ENCODE assay signal across 16 cellular contexts in genomic region chr2:210167227-210167626, GRCh38. TPM values are rescaled to one million over a fixed set of nuclear protein-coding genes. Genes with fewer than 3 reads are reported as not detected.
DNase-seq lines count a peak whose midpoint lies in the region; ATAC-seq and TF ChIP-seq lines count a peak whose summit lies in the region.
"Had no signal": no experiment of that assay in that cellular context is flagged by ENCODE, and none has a peak within 500 bp of the region (broad histone marks: within the 10 kb centered on the region; RNA-seq: fewer than 3 reads in every experiment).

No MANE protein-coding gene starts in this region.

- no peak overlapping the region for H2AFZ ChIP-seq in parathyroid adenoma

- H3K4me3 ChIP-seq in left ventricle myocardium inferior, result no peak overlapping the region
- peak overlapping the region; percentile 10 for H3K4me3 ChIP-seq in endocrine pancreas (ENCODE audit: control insufficient read depth, insufficient read depth, low read length)
- peak overlapping the region; percentile 100 for H3K4me3 ChIP-seq in parathyroid adenoma (ENCODE audit: low read depth, low read length)
- H3K4me3 ChIP-seq: A549 had no signal

- H3K36me3 ChIP-seq in left ventricle myocardium inferior (no peaks in the 10 kb centered on the region), endocrine pancreas (ENCODE audit: control insufficient read depth, insufficient read depth, low read length) (no peaks in the 10 kb centered on the region), parathyroid adenoma (ENCODE audit: control insufficient read depth, insufficient read depth, low read length) (peaks cover 12% of the 10 kb centered on the region)

- DNase-seq in left ventricle myocardium inferior (no peak), Right ventricle myocardium inferior (ENCODE audit: missing footprints) (no peak), GM03348 (ENCODE audit: low spot score) (no peak), medulla oblongata (ENCODE audit: extremely low spot score) (no peak)
- DNase-seq: activated naive CD4-positive, alpha-beta T cell; CD8-positive, alpha-beta memory T cell; cerebellar nuclear complex; NCI-H1694; NCI-H69; RPMI8226 had no signal

- H3K27ac ChIP-seq in left ventricle myocardium inferior (replicated peaks) (peak overlapping the region; percentile 98), parathyroid adenoma (peak overlapping the region; percentile 100)
- H3K27ac ChIP-seq: A549 had no signal

- H3K4me1 ChIP-seq in left ventricle myocardium inferior (peaks cover 76% of the 10 kb centered on the region), endocrine pancreas (ENCODE audit: control insufficient read depth, insufficient read depth, low read length) (peaks cover 37% of the 10 kb centered on the region), parathyroid adenoma (peaks cover 2% of the 10 kb centered on the region)

- H3K9me3 ChIP-seq in left ventricle myocardium inferior (replicated peaks) (no peaks in the 10 kb centered on the region), endocrine pancreas (ENCODE audit: control insufficient read depth, low read length) (no peaks in the 10 kb centered on the region), parathyroid adenoma (ENCODE audit: control insufficient read depth, low read length) (no peaks in the 10 kb centered on the region)
- H3K9me3 ChIP-seq: A549 had no signal

- intact Hi-C loops in left ventricle myocardium inferior (cut with micrococcal nuclease) (loop anchor here (10.0 kb wide), 1 partner anchor 152 kb away; no protein-coding TSS in a partner anchor), Right ventricle myocardium inferior (cut with DNase I) (no loop called here)

- ATAC-seq in Right ventricle myocardium inferior, result no peak
- ATAC-seq in HG03139 (IDR thresholded peaks at IDR 0.05; ENCODE audit: unreplicated experiment), result no peak
- ATAC-seq in GM19455 (IDR thresholded peaks at IDR 0.05; ENCODE audit: unreplicated experiment), result no peak
- ATAC-seq: A549 had no signal

- no peak for TF ChIP-seq CTCF in left ventricle myocardium inferior (IDR thresholded peaks at IDR 0.05; ENCODE audit: borderline replicate concordance)
- no peak for TF ChIP-seq CTCF in parathyroid adenoma (IDR thresholded peaks at IDR 0.05)

- peak overlapping the region; percentile 91 for H3K4me2 ChIP-seq in parathyroid adenoma (ENCODE audit: low read length)
- H3K4me2 ChIP-seq: A549 had no signal

- H3K79me2 ChIP-seq in parathyroid adenoma, result peaks cover 59% of the 10 kb centered on the region

- no peaks in the 10 kb centered on the region for H3K27me3 ChIP-seq in left ventricle myocardium inferior (ENCODE audit: low read depth)
- no peaks in the 10 kb centered on the region for H3K27me3 ChIP-seq in endocrine pancreas (ENCODE audit: control insufficient read depth, insufficient read depth, low read length)
- H3K27me3 ChIP-seq in parathyroid adenoma (ENCODE audit: control insufficient read depth, insufficient read depth, low read length), result no peaks in the 10 kb centered on the region

- H3K9ac ChIP-seq in endocrine pancreas (ENCODE audit: control insufficient read depth, insufficient read depth, low read length) (no peak overlapping the region), parathyroid adenoma (peak overlapping the region; percentile 95)

RNA-seq across cellular contexts. Expression of gene KANSL1L, which starts 4.0 kb away (rescaled TPM):
- total RNA-seq in left ventricle myocardium inferior (18.1 TPM), Right ventricle myocardium inferior (14.7 TPM)

RNA-seq across cellular contexts. Expression of gene ACADL, which starts 58.0 kb away (rescaled TPM):
- total RNA-seq in left ventricle myocardium inferior (1.3 TPM), Right ventricle myocardium inferior (0.76 TPM)
- total RNA-seq: CD8-positive, alpha-beta memory T cell; pulmonary artery endothelial cell had no signal
